ENCODE assay signal across 32 cellular contexts in the genomic region with DNA sequence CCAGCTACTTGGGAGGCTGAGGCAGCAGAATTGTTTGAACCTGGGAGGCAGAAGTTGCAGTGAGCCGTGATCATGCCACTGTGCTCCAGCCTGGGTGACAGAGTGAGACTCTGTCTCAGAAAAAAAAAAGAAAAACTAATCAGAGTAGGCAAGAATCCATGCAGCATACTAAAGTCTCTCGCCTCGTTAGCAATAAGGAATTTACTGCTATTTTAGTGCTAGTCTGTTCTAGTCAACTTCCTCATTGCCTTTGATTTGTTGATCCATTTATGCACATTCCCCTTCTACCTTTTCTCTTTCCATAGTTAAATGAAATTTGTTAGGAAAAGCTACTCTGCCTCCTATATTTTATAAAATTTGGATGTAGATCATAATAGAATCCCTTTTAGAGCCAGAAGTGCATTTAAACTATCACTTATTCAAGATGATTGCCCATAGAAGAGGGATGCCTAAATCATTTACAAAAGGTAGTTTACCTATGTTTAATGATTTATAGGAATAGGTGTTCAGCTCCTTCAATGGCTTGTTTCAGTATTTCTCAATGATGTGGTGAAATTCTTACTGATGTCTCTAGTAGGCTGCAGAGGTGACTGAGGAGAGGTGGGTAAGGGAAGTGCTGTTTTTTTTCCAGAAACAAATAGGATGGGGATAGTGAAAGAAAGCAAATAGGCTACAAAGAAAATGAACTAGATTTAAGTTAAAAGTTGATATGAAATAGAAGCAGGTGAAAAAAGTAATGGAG. TPM values are rescaled to one million over a fixed set of nuclear protein-coding genes. Genes with fewer than 3 reads are reported as not detected.
DNase-seq lines count a peak whose midpoint lies in the region; ATAC-seq and TF ChIP-seq lines count a peak whose summit lies in the region.
"Had no signal": no experiment of that assay in that cellular context is flagged by ENCODE, and none has a peak within 500 bp of the region (broad histone marks: within the 10 kb centered on the region; RNA-seq: fewer than 3 reads in every experiment).

No MANE protein-coding gene starts in this region.

- peak overlapping the region; percentile 18 to 66 for H3K9ac ChIP-seq in mucosa of rectum (ENCODE audit: low read depth in 1 of 2, low read length in 2 of 2)
- H3K9ac ChIP-seq: BLaER1 treated with 17β-estradiol and CSF1 and Interleukin-3, amounts not matched to agents 10 nM and 100 nM; KMS-11 had no signal

- WGBS in transverse colon (ENCODE audit: low coverage in 1 of 2), 2 donors, result 77 to 80% methylated on average over 2 to 3 of the region's 3 CpGs
- WGBS in testis, 2 donors, result 89 to 95% methylated on average over 3 of the region's 3 CpGs

- DNase-seq in epithelial cell of proximal tubule (ENCODE audit: low read depth) (peak; percentile 45), transverse colon (no peak), testis (no peak)
- DNase-seq: activated CD4-positive, alpha-beta T cell treated with anti-CD3 and anti-CD28 coated beads, Interleukin-2, amount 50 U/mL, for 48 hours; activated CD8-positive, alpha-beta memory T cell treated with anti-CD3 and anti-CD28 coated beads, Interleukin-2, amount 50 U/mL, for 4 hours; activated naive CD4-positive, alpha-beta T cell treated with anti-CD3 and anti-CD28 coated beads for 36 hours; adrenal gland; brain microvascular endothelial cell; COR-L47; DND-41; effector CD4-positive, alpha-beta T cell; head of caudate nucleus; left lung; MM.1S; naive thymus-derived CD4-positive, alpha-beta T cell; NCI-H2029 treated with DMSO at 0.1 percent for 48 hours; NCI-H2227 treated with DMSO at 0.1 percent for 48 hours; NCI-H526 treated with DMSO at 0.1 percent for 48 hours; stimulated activated CD4-positive, alpha-beta T cell treated with anti-CD3 and anti-CD28 coated beads, Interleukin-2, amount 100 ng/mL, for 48 hours; SW 1271 had no signal

- H3K4me3 ChIP-seq in epithelial cell of proximal tubule (ENCODE audit: low read depth, low read length), result no peak overlapping the region
- peak overlapping the region; percentile 74 to 80 for H3K4me3 ChIP-seq in mucosa of rectum (ENCODE audit: low read length in 2 of 2)
- H3K4me3 ChIP-seq in transverse colon, result peak overlapping the region in 3 of 4 donors; percentile 24 to 43 (median 42)
- H3K4me3 ChIP-seq in testis, result no peak overlapping the region
- H3K4me3 ChIP-seq: adrenal gland; BLaER1 treated with 17β-estradiol and CSF1 and Interleukin-3, amounts not matched to agents 10 nM and 100 nM; left lung had no signal

- TF ChIP-seq EP300 in transverse colon (IDR thresholded peaks at IDR 0.05; ENCODE audit: low read depth), result no peak

- H3K27ac ChIP-seq in mucosa of rectum (ENCODE audit: low read depth in 2 of 2, low read length in 2 of 2) (peak overlapping the region; percentile 76 to 83), transverse colon (peak overlapping the region; percentile 78 to 79 (median 79)), testis (no peak overlapping the region)
- H3K27ac ChIP-seq: adrenal gland; BLaER1 treated with 17β-estradiol and CSF1 and Interleukin-3, amounts not matched to agents 10 nM and 100 nM; brain microvascular endothelial cell; KMS-11; left lung had no signal

- TF ChIP-seq CTCF in epithelial cell of proximal tubule (conservative IDR thresholded peaks at IDR 0.05; ENCODE audit: low read depth, low read length), result no peak
- no peak for TF ChIP-seq CTCF in transverse colon (IDR thresholded peaks at IDR 0.05)
- no peak for TF ChIP-seq CTCF in testis (IDR thresholded peaks at IDR 0.05)

- H3K9me3 ChIP-seq in mucosa of rectum (ENCODE audit: control insufficient read depth in 2 of 2, low read length in 2 of 2) (no peaks in the 10 kb centered on the region), transverse colon (no peaks in the 10 kb centered on the region), testis (no peaks in the 10 kb centered on the region)
- H3K9me3 ChIP-seq: adrenal gland, left lung had no signal

- H3K4me1 ChIP-seq in mucosa of rectum (ENCODE audit: control insufficient read depth in 2 of 2, insufficient read depth in 2 of 2, low read length in 2 of 2) (peaks cover 2 to 18% of the 10 kb centered on the region in 2 donors), transverse colon (peaks cover 0 to 25% (median 6%) of the 10 kb centered on the region in 4 donors), testis (no peaks in the 10 kb centered on the region)
- H3K4me1 ChIP-seq: adrenal gland; BLaER1 treated with 17β-estradiol and CSF1 and Interleukin-3, amounts not matched to agents 10 nM and 100 nM; left lung had no signal

- H3K36me3 ChIP-seq in mucosa of rectum (ENCODE audit: control insufficient read depth in 2 of 2, insufficient read depth in 2 of 2, low read length in 2 of 2) (peaks cover 0 to 2% of the 10 kb centered on the region in 2 donors), transverse colon (no peaks in the 10 kb centered on the region), testis (ENCODE audit: low read depth, missing control alignments) (no peaks in the 10 kb centered on the region)
- H3K36me3 ChIP-seq: adrenal gland; BLaER1 treated with 17β-estradiol and CSF1 and Interleukin-3, amounts not matched to agents 10 nM and 100 nM; brain microvascular endothelial cell; left lung had no signal

- H3K27me3 ChIP-seq in mucosa of rectum (ENCODE audit: control insufficient read depth in 2 of 2, insufficient read depth in 2 of 2, low read length in 2 of 2) (no peaks in the 10 kb centered on the region), transverse colon (no peaks in the 10 kb centered on the region), testis (no peaks in the 10 kb centered on the region)
- H3K27me3 ChIP-seq: adrenal gland; BLaER1 treated with 17β-estradiol and CSF1 and Interleukin-3, amounts not matched to agents 10 nM and 100 nM; brain microvascular endothelial cell; left lung had no signal

- in situ Hi-C loops in transverse colon (cut with MboI; ENCODE audit: low pct_ligation_motif_present in 1 of 4, low pct_unique_long_range_greater_than_20kb in 1 of 4, low sequenced_read_pairs in 3 of 4), result no loop called here

- ATAC-seq in GM21619 (IDR thresholded peaks at IDR 0.05; ENCODE audit: unreplicated experiment) (peak; percentile 53), HG03442 (IDR thresholded peaks at IDR 0.05; ENCODE audit: unreplicated experiment) (no peak)
- no peak for ATAC-seq in activated CD4-positive, CD25-positive, alpha-beta regulatory T cell treated with anti-CD3 and anti-CD28 coated beads, Interleukin-2, amount 50 U/mL, for 24 hours
- ATAC-seq: left lung; naive thymus-derived CD4-positive, alpha-beta T cell; Panc1; WTC11 had no signal

- intact Hi-C loops in transverse colon (cut with DNase I; ENCODE audit: low total_unique reads) (no loop called here), testis (cut with DNase I; ENCODE audit: low total_unique reads) (no loop called here)

- TF ChIP-seq POLR2A in transverse colon (IDR thresholded peaks at IDR 0.05) (peak; percentile 79), testis (IDR thresholded peaks at IDR 0.05) (no peak)

RNA-seq across cellular contexts. Expression of a gene that starts 1.9 kb away (rescaled TPM):
- total RNA-seq in epithelial cell of proximal tubule (not detected in 2 replicates), transverse colon (100 to 1,000 TPM in 1 of 4 donors, 10 to 100 TPM in 3; 31.0 to 102 (median 86.3) TPM), testis (under 1 TPM in 1 of 2 donors, not detected in 1; 0.08 TPM)
- 0.38 TPM for polyA plus RNA-seq in testis (ENCODE audit: insufficient read depth, low read depth, low replicate concordance)
- total RNA-seq: activated naive CD4-positive, alpha-beta T cell treated with anti-CD3 and anti-CD28 coated beads for 36 hours; activated T-helper 1 cell treated with anti-CD3 and anti-CD28 coated beads, Interleukin-12 subunit alpha, Interleukin-12 subunit beta, Interleukin-2, Interleukin-4 antibody, amounts not matched to agents 30 ng/mL and 10 ng/mL and 1 ng/mL, durations not matched to agents 14 hours and 24 hours and 36 hours; adrenal gland; chondrocyte; H1; left lung; naive thymus-derived CD4-positive, alpha-beta T cell; subcutaneous adipose tissue; WTC11 had no signal
- polyA plus RNA-seq: adrenal gland; H1; naive thymus-derived CD4-positive, alpha-beta T cell had no signal

RNA-seq across cellular contexts. Expression of a gene that starts 47.4 kb away (rescaled TPM):
- total RNA-seq in epithelial cell of proximal tubule (7.2 and 17.5 TPM in 2 replicates), transverse colon (10 to 100 TPM in 2 of 4 donors, 1 to 10 TPM in 2; 1.9 to 14.3 (median 9.0) TPM), testis (10 to 100 TPM; 30.2 to 37.5 TPM)
- polyA plus RNA-seq in testis (ENCODE audit: insufficient read depth, low read depth, low replicate concordance), result 20.7 TPM

RNA-seq across cellular contexts. Expression of a gene that starts 56.5 kb away (rescaled TPM):
- total RNA-seq in epithelial cell of proximal tubule, result 26.8 and 46.1 TPM in 2 replicates
- 10 to 100 TPM; 12.0 to 30.2 (median 28.0) TPM for total RNA-seq in transverse colon
- 10 to 100 TPM; 42.6 to 44.2 TPM for total RNA-seq in testis
- polyA plus RNA-seq in testis (ENCODE audit: insufficient read depth, low read depth, low replicate concordance), result 41.4 TPM

Comparison
In these comparisons a context has a peak if more than half of its experiments do, and no peak if none do; other contexts are left out.
1. H3K4me3 ChIP-seq: peak in mucosa of rectum (2 of 2) and transverse colon (3 of 4); none in epithelial cell of proximal tubule (single experiment) and testis (0 of 2).
2. H3K27ac ChIP-seq: peak in mucosa of rectum (2 of 2) and transverse colon (4 of 4); none in testis (0 of 2).
3. RNA of a gene that starts 1.9 kb away (total RNA-seq): 31.0 to 102 TPM in transverse colon; 0.08 TPM in testis and not detected in epithelial cell of proximal tubule; every median in the first group is over 10 times any median in the second.